8 cellular contexts compared by ENCODE assay signal in the genomic region with DNA sequence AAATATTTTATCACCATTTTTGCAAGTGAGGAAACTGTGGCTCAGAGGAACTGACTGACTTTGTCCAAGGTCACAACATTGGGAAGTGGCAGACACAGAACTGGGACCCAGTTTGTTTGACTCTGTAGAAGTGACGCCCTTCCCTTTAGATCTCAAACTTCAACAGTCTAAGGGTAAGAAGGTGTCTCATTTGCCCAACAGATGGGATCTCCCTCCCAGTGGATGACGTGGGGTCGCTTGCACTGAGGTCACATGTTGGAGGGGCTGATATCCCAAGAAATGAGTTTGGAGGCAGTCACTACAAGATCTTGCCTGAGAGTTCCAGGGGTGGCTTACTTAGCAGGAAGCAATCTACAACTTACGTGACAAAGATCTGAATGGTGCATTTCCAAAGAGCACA.
"Had no signal": no experiment of that assay in that cellular context is flagged by ENCODE, and none has a peak within 500 bp of the region (broad histone marks: within the 10 kb centered on the region; RNA-seq: fewer than 3 reads in every experiment).

No MANE protein-coding gene starts in this region.

- DNase-seq: GM23248, H7, HCEC 1CT, Karpas-422, KBM-7 had no signal

- H3K4me2 ChIP-seq: KMS-11 had no signal

- H3K4me3 Mint-ChIP-seq: IgD-negative memory B cell had no signal

- H2AFZ ChIP-seq: GM23248 had no signal

- H3K9ac ChIP-seq: GM23248, KMS-11 had no signal

- H3K27ac ChIP-seq: GM23248, HL-60, KMS-11 had no signal

- H3K36me3 Mint-ChIP-seq: IgD-negative memory B cell had no signal

- H3K4me1 Mint-ChIP-seq: IgD-negative memory B cell had no signal

- H3K27ac Mint-ChIP-seq: IgD-negative memory B cell had no signal

- H3K4me3 ChIP-seq: GM23248 had no signal

- H3K9me3 Mint-ChIP-seq: IgD-negative memory B cell had no signal
